In the genomic region with DNA sequence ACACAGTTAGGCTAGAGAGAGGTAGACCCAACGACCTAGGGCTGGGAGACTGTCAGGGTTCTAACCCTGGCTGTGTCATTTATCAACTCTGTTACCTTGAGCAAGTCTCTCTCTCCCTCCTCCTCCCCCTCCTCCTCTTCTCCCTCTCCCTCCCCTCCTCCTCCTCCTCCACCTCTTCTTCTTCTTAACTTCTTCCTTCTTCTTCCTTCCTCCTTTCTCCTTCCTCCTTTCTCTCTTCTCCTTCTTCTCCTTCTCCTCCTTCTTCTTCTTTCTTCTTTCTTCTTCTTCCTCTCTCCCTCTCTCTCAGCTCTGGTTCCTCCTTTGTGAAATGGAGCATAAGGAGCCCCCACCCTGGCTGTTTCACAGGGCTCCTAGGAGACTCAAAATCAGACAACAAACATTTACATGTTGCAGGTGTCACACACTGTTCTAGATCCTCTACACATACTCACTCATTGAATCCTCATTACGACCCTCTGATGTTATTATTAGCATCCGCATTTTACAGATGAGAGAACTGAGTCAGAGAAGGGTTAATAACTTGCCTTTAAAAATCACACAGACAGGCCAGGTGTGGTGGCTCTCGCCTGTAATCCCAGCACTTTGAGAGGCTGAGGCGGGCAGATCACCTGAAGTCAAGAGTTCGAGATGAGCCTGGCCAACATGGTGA, we compare ENCODE assay signal across 13 cellular contexts. TPM values are rescaled to one million over a fixed set of nuclear protein-coding genes. Genes with fewer than 3 reads are reported as not detected.
A peak's percentile ranks its signal among the peaks of the same experiment; 100 is the strongest.
DNase-seq lines count a peak whose midpoint lies in the region; ATAC-seq and TF ChIP-seq lines count a peak whose summit lies in the region.
"Had no signal": no experiment of that assay in that cellular context is flagged by ENCODE, and none has a peak within 500 bp of the region (broad histone marks: within the 10 kb centered on the region; RNA-seq: fewer than 3 reads in every experiment).

No MANE protein-coding gene starts in this region.

- no peaks in the 10 kb centered on the region for H3K27me3 Mint-ChIP-seq in CD8-positive, alpha-beta T cell (ENCODE audit: low read depth)
- H3K27me3 Mint-ChIP-seq in memory B cell: peaks cover 14% of the 10 kb centered on the region

- no peak overlapping the region for H3K27ac Mint-ChIP-seq in CD8-positive, alpha-beta T cell
- peak overlapping the region; percentile 60 for H3K27ac Mint-ChIP-seq in memory B cell

- no peaks in the 10 kb centered on the region for H3K9me3 Mint-ChIP-seq in CD8-positive, alpha-beta T cell
- no peaks in the 10 kb centered on the region for H3K9me3 Mint-ChIP-seq in memory B cell

- H3K4me1 Mint-ChIP-seq in CD8-positive, alpha-beta T cell (ENCODE audit: low read depth): peaks cover 17% of the 10 kb centered on the region
- H3K4me1 Mint-ChIP-seq in memory B cell: peaks cover 21% of the 10 kb centered on the region

- no peaks in the 10 kb centered on the region for H3K27me3 ChIP-seq in CD8-positive, alpha-beta T cell (ENCODE audit: insufficient read depth, low read length)

- no peak for ATAC-seq in CD8-positive, alpha-beta T cell
- ATAC-seq in memory B cell (ENCODE audit: low read depth) (peak; percentile 48), HG03342 (IDR thresholded peaks at IDR 0.05; ENCODE audit: unreplicated experiment) (no peak), HG03196 (IDR thresholded peaks at IDR 0.05; ENCODE audit: unreplicated experiment) (no peak), GM18517 (IDR thresholded peaks at IDR 0.05; ENCODE audit: unreplicated experiment) (no peak)

- CTCF ChIA-PET in CD8-positive, alpha-beta T cell (lab: Charles Lee): interaction anchor here (0.9 to 3.0 kb wide), 2 partner anchors 10 to 178 kb away, joined by 5 to 13 read pairs; no protein-coding TSS in a partner anchor

- no peak overlapping the region for H3K4me3 ChIP-seq in CD8-positive, alpha-beta T cell (ENCODE audit: low read depth, low read length)
- H3K4me3 ChIP-seq in foreskin fibroblast (ENCODE audit: low read depth in 1 of 2, low read length in 2 of 2): no peak overlapping the region

- peaks cover 16% of the 10 kb centered on the region for H3K4me1 ChIP-seq in CD8-positive, alpha-beta T cell (ENCODE audit: insufficient read depth, low read length)

- peak overlapping the region; percentile 9 for H3K4me3 Mint-ChIP-seq in CD8-positive, alpha-beta T cell
- no peak overlapping the region for H3K4me3 Mint-ChIP-seq in memory B cell

- no peak overlapping the region for H3K27ac ChIP-seq in CD8-positive, alpha-beta T cell (ENCODE audit: low read depth, low read length)
- H3K27ac ChIP-seq: heart left ventricle, SJCRH30, thoracic aorta had no signal

- no peaks in the 10 kb centered on the region for H3K36me3 Mint-ChIP-seq in CD8-positive, alpha-beta T cell
- H3K36me3 Mint-ChIP-seq in memory B cell: no peaks in the 10 kb centered on the region

- no peaks in the 10 kb centered on the region for H3K9me3 ChIP-seq in CD8-positive, alpha-beta T cell (ENCODE audit: low read length)
- H3K9me3 ChIP-seq: BE2C, heart left ventricle, SJCRH30, thoracic aorta had no signal

- no peak for TF ChIP-seq CTCF in CD8-positive, alpha-beta T cell (IDR thresholded peaks at IDR 0.05)
- TF ChIP-seq CTCF in foreskin fibroblast (IDR thresholded peaks at IDR 0.05; ENCODE audit: low read depth, low read length): no peak

- no peaks in the 10 kb centered on the region for H3K36me3 ChIP-seq in CD8-positive, alpha-beta T cell (ENCODE audit: insufficient read depth, low read length)
- H3K36me3 ChIP-seq: BE2C, heart left ventricle, SJCRH30, thoracic aorta had no signal

- DNase-seq in AML-193 (lab: John Stamatoyannopoulos, UW) (peak; percentile 35 to 39), OCI-M1 (lab: John Stamatoyannopoulos, UW) (peak; percentile 18), memory B cell (ENCODE audit: low spot score in 2 of 2) (no peak), foreskin fibroblast (no peak)
- peak in 1 of 7 experiments; percentile 35 for DNase-seq in CD8-positive, alpha-beta T cell
- DNase-seq: BE2C, heart left ventricle, NCI-H2029 had no signal

- POLR2A ChIA-PET in CD8-positive, alpha-beta T cell (lab: Charles Lee): interaction anchor here (0.7 to 1.2 kb wide), 2 partner anchors 12 to 163 kb away, joined by 3 read pairs; no protein-coding TSS in a partner anchor

- intact Hi-C loops in CD8-positive, alpha-beta T cell (cut with DNase I, micrococcal nuclease): no loop called here

RNA-seq across cellular contexts. Expression of a gene that starts 2.2 kb away (rescaled TPM):
- 1 to 10 TPM; 3.1 to 3.5 TPM for total RNA-seq in CD8-positive, alpha-beta T cell

RNA-seq across cellular contexts. Expression of a gene that starts 31.3 kb away (rescaled TPM):
- total RNA-seq in CD8-positive, alpha-beta T cell: 10 to 100 TPM; 63.7 to 70.9 TPM

Comparison
In these comparisons a context has a peak if more than half of its experiments do, and no peak if none do; other contexts are left out.
1. DNase-seq: peak in AML-193 (2 of 2) and OCI-M1 (single experiment); none in memory B cell (0 of 2) and foreskin fibroblast (0 of 2).